2 cellular contexts compared by ENCODE assay signal in genomic region chr10:72259491-72260214, GRCh38.
TF ChIP-seq lines count a peak whose summit lies in the region.

No MANE protein-coding gene starts in this region.

TF ChIP-seq in H1, 55 proteins besides CTCF, POLR2A, EP300 and RAD21 (continues in another document):
- TF ChIP-seq MAFK (IDR thresholded peaks at IDR 0.05; ENCODE audit: low read depth, low read length) (no peak), USF2 (IDR thresholded peaks at IDR 0.05; ENCODE audit: low read length) (no peak), ASH2L (IDR thresholded peaks at IDR 0.05; ENCODE audit: low read length) (no peak), GABPA (IDR thresholded peaks at IDR 0.05; ENCODE audit: borderline replicate concordance, insufficient read depth, low read length) (no peak), JUND (IDR thresholded peaks at IDR 0.05; ENCODE audit: low read length) (no peak), RXRA (IDR thresholded peaks at IDR 0.05; ENCODE audit: insufficient read depth, low read depth, low read length) (no peak), POLR2AphosphoS5 (IDR thresholded peaks at IDR 0.05; ENCODE audit: low read depth, low read length) (no peak), KDM1A (IDR thresholded peaks at IDR 0.05; ENCODE audit: borderline replicate concordance, low read length) (no peak), SAP30 (IDR thresholded peaks at IDR 0.05; ENCODE audit: insufficient read depth, insufficient replicate concordance, low read length) (no peak), CHD7 (IDR thresholded peaks at IDR 0.05; ENCODE audit: insufficient replicate concordance, low read length) (no peak), MAX (IDR thresholded peaks at IDR 0.05) (no peak), ATF2 (IDR thresholded peaks at IDR 0.05; ENCODE audit: low read length) (no peak)

TF ChIP-seq in HEK293T, 16 proteins besides CTCF, POLR2A, EP300 and RAD21:
- TF ChIP-seq ZNF384 (IDR thresholded peaks at IDR 0.05) (no peak), TARDBP (IDR thresholded peaks at IDR 0.05) (no peak), NFRKB (IDR thresholded peaks at IDR 0.05) (no peak), FOXM1 (IDR thresholded peaks at IDR 0.05; ENCODE audit: borderline replicate concordance) (no peak), HDGF (IDR thresholded peaks at IDR 0.05; ENCODE audit: borderline replicate concordance) (no peak)
